In the genomic region with DNA sequence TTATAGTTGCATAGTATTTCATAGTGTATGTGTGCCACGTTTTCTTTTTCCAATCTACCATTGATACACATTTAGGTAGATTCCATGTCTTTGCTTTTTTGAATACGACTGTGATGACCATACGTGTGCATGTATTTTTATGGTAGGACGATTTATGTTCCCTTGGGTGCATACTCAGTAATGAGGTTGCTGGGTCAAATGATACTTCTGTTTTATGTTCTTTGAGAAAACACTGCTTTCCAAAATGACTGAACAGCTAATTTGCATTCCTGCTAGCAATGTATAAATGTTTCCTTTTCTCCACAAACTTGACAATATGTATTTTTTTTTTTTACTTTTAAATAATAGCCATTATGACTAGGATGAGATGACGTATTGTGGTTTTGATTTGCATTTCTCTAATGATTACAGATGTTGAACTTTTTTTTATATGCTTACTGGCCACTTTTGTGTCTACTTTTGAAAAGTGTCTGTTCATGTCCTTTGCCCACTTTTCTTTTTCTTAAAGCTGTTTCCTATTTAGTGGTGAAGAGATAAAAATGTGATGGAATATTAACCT, we compare ENCODE assay signal across 20 cellular contexts.
A peak's percentile ranks its signal among the peaks of the same experiment; 100 is the strongest.
DNase-seq lines count a peak whose midpoint lies in the region; ATAC-seq and TF ChIP-seq lines count a peak whose summit lies in the region.
"Had no signal": no experiment of that assay in that cellular context is flagged by ENCODE, and none has a peak within 500 bp of the region (broad histone marks: within the 10 kb centered on the region; RNA-seq: fewer than 3 reads in every experiment).

No MANE protein-coding gene starts in this region.

- H3K27ac Mint-ChIP-seq in chondrocyte (ENCODE audit: unreplicated experiment), result no peak overlapping the region
- H3K27ac Mint-ChIP-seq: CD14-positive monocyte; CD4-positive, alpha-beta T cell; CD8-positive, alpha-beta memory T cell had no signal

- DNase-seq in chondrocyte (ENCODE audit: low spot score) (no peak), SW 1271 (lab: John Stamatoyannopoulos, UW) (no peak)
- no peak for DNase-seq in NK-92 treated with Interleukin-12 subunit alpha and Interleukin-12 subunit beta, amount 100 ng/mL, for 24 hours (lab: John Stamatoyannopoulos, UW)
- DNase-seq: 8988T; ACHN; AML-193; BE2C; CD4-positive, alpha-beta T cell; CD8-positive, alpha-beta memory T cell; DMS 273 treated with DMSO at 0.1 percent for 48 hours; DMS79; EL; GDM1; GOT3 had no signal

- H3K4me3 Mint-ChIP-seq in chondrocyte (ENCODE audit: unreplicated experiment), result peak overlapping the region; percentile 13
- H3K4me3 Mint-ChIP-seq: CD14-positive monocyte; CD4-positive, alpha-beta T cell; CD8-positive, alpha-beta memory T cell had no signal

- peaks cover 16% of the 10 kb centered on the region for H3K9me3 Mint-ChIP-seq in chondrocyte (ENCODE audit: low read depth)

- H3K4me1 Mint-ChIP-seq in chondrocyte (ENCODE audit: low read depth), result no peaks in the 10 kb centered on the region
- H3K4me1 Mint-ChIP-seq: CD14-positive monocyte; CD8-positive, alpha-beta memory T cell had no signal

- H3K27me3 Mint-ChIP-seq in chondrocyte (ENCODE audit: low read depth), result no peaks in the 10 kb centered on the region
- H3K27me3 Mint-ChIP-seq: CD4-positive, alpha-beta T cell; CD8-positive, alpha-beta memory T cell had no signal

- TF ChIP-seq CTCF in chondrocyte (IDR thresholded peaks at IDR 0.05), result no peak

- ATAC-seq in GM18511 (IDR thresholded peaks at IDR 0.05; ENCODE audit: unreplicated experiment) (peak; percentile 51), GM21390 (IDR thresholded peaks at IDR 0.05; ENCODE audit: unreplicated experiment) (peak; percentile 46), HG03159 (IDR thresholded peaks at IDR 0.05; ENCODE audit: unreplicated experiment) (peak; percentile 54), HG02763 (IDR thresholded peaks at IDR 0.05; ENCODE audit: unreplicated experiment) (no peak)
- ATAC-seq: A549 had no signal

- peaks cover 4% of the 10 kb centered on the region for H3K36me3 Mint-ChIP-seq in chondrocyte (ENCODE audit: low read depth)
- H3K36me3 Mint-ChIP-seq: CD14-positive monocyte had no signal
